Comparison of ENCODE assay signal across 12 cellular contexts in genomic region chr9:81759680-81760215, GRCh38.
DNase-seq lines count a peak whose midpoint lies in the region; ATAC-seq lines count a peak whose summit lies in the region.
"Had no signal": no experiment of that assay in that cellular context is flagged by ENCODE, and none has a peak within 500 bp of the region (broad histone marks: within the 10 kb centered on the region; RNA-seq: fewer than 3 reads in every experiment).

No MANE protein-coding gene starts in this region.

- no peaks in the 10 kb centered on the region for H3K9me2 ChIP-seq in Karpas-422 (replicated peaks; ENCODE audit: insufficient read depth, low read length)

- no peaks in the 10 kb centered on the region for H3K36me3 ChIP-seq in Karpas-422 (ENCODE audit: insufficient read depth, low read length)

- no peaks in the 10 kb centered on the region for H3K27me3 ChIP-seq in Karpas-422 (ENCODE audit: low read length)

- no peaks in the 10 kb centered on the region for H4K20me1 ChIP-seq in Karpas-422 (ENCODE audit: insufficient read depth, low read depth, low read length)

- no peak overlapping the region for H2AFZ ChIP-seq in Karpas-422 (ENCODE audit: low read length)

- H3K4me3 ChIP-seq in Karpas-422 (ENCODE audit: low read length) = no peak overlapping the region

- no peak overlapping the region for H3K27ac ChIP-seq in Karpas-422 (ENCODE audit: low read length)

- no peaks in the 10 kb centered on the region for H3K79me2 ChIP-seq in Karpas-422 (ENCODE audit: low read length)

- peaks cover 4% of the 10 kb centered on the region; the same call in 1 of the 2 replicates for H3K9me3 ChIP-seq in Karpas-422 (ENCODE audit: low read length)

- H3K9ac ChIP-seq in Karpas-422 (ENCODE audit: low read length) = no peak overlapping the region

- no peak overlapping the region for H3K4me2 ChIP-seq in Karpas-422 (ENCODE audit: low read depth, low read length, poor library complexity, severe bottlenecking)

- DNase-seq in AG08396 (ENCODE audit: low spot score) = peak; percentile 86
- peak; percentile 46 for DNase-seq in HK-2 (ENCODE audit: unreplicated experiment)
- DNase-seq in astrocyte of the hippocampus (ENCODE audit: low read depth, low spot score) = peak; percentile 91
- DNase-seq in islet precursor cell = peak; percentile 81
- no peak for DNase-seq in RPMI8226
- DNase-seq in Karpas-422 = no peak
- DNase-seq in OCI-M1 (lab: John Stamatoyannopoulos, UW) = no peak
- DNase-seq: DMS79 treated with DMSO at 0.1 percent for 48 hours; NCI-H1930; stimulated activated CD4-positive, alpha-beta T cell treated with anti-CD3 and anti-CD28 coated beads, Interleukin-2, amount 100 ng/mL, for 24 hours had no signal

- H3K4me1 ChIP-seq in Karpas-422 (ENCODE audit: low read length) = no peaks in the 10 kb centered on the region

- no peak for ATAC-seq in HG03342 (IDR thresholded peaks at IDR 0.05; ENCODE audit: unreplicated experiment)
- ATAC-seq: activated T-helper 17 cell treated with anti-CD3 and anti-CD28 coated beads, Interleukin-2, amount 50 U/mL, for 72 hours had no signal

Comparison
In these comparisons a context has a peak if more than half of its experiments do, and no peak if none do; other contexts are left out.
1. DNase-seq: peak in AG08396 (single experiment), HK-2 (single experiment), astrocyte of the hippocampus (single experiment) and islet precursor cell (single experiment); none in RPMI8226 (single experiment), Karpas-422 (single experiment) and OCI-M1 (single experiment).